1 cellular context compared by ENCODE assay signal in the genomic region with DNA sequence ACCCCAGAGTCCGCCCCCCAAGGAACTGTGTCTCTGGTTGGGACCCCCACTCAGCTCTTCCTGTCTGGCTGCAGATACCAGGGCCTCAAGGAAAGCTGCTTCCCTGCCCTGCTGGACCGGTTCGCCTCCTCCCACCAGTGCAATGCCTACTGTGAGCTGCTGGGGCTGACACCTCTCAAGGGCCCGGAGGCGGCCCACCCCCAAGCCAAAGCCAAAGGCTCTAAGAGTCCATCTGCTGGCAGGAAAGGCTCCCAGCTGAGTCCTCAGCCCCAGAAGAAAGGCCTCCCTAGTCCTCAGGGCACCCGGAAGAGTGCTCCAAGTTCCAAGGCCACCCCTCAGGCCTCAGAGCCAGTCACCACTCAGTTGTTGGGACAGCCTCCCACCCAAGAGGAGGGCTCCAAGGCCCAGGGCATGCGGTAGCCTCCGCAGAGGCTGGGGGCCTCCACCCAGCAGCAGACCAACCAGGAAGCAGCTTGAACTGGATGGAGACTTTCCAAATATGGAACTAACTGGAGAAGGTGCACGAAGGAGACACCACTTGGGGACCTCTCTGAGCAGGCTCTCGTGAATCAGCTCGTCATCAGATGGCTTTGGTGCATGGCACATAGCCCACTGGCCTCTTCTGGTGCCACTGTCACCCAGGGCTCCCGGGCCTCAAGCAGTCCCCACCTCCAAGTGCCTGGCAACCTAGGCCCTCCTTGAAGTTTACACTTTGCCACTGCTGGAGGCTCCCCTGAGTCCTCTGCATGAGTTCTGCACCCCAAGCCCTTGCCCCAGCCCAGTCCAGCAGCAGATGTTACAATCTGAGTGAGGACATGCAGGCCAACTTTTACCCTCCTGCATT.
TF ChIP-seq lines count a peak whose summit lies in the region.

No MANE protein-coding gene starts in this region.

TF ChIP-seq in HepG2, 621 proteins besides CTCF, POLR2A, EP300 and RAD21 (continued from another document):
- TF ChIP-seq MNT (IDR thresholded peaks at IDR 0.05) (no peak), ZNF143 (CRISPR knock-in tag; IDR thresholded peaks at IDR 0.05) (no peak), ZNF33A (CRISPR knock-in tag; IDR thresholded peaks at IDR 0.05; ENCODE audit: borderline replicate concordance) (no peak), CC2D1A (CRISPR knock-in tag; IDR thresholded peaks at IDR 0.05) (no peak)
